Comparison of ENCODE assay signal across 8 cellular contexts in the genomic region with DNA sequence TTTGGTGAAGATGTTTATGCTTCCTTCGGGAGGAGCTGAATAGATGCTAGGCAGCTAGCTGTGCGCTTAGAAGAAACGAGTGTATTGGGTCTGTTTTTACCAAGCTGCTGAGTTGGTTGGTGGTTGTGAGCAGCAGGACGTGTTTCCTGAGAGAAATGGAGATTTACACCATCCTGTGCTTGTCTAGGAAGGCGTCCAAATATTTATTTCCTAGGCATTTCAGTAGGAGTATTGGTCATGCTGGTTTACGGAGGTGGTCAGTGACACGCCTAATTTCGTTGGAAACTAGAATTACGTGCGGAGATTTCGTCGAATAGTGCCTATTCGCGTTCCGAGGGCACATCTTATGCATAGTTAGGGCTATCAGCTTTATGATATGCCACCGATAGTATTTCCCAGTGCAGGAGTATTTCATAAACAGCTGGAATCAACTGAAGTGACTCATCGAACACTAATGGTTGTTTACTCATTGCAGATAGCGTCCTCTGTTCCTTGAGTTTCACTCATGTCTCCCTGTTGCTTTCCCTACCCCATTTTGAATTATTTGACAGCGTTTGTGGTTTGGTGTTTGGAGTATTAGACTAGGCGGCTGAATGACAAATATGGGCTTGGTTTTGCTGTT. TPM values are rescaled to one million over a fixed set of nuclear protein-coding genes. Genes with fewer than 3 reads are reported as not detected.
A peak's percentile ranks its signal among the peaks of the same experiment; 100 is the strongest.
DNase-seq lines count a peak whose midpoint lies in the region; ATAC-seq and TF ChIP-seq lines count a peak whose summit lies in the region.

No MANE protein-coding gene starts in this region.

- intact Hi-C loops in activated CD8-positive, alpha-beta T cell treated with anti-CD3 and anti-CD28 coated beads for 36 hours (cut with micrococcal nuclease): loop anchor here (10.0 kb wide), 1 partner anchor 176 kb away; a partner anchor contains a TSS

- H3K4me3 Mint-ChIP-seq in activated CD8-positive, alpha-beta T cell treated with anti-CD3 and anti-CD28 coated beads for 36 hours: peak overlapping the region; percentile 93

- no peak overlapping the region for H2BK12ac ChIP-seq in trophoblast cell (ENCODE audit: low read length)

- DNase-seq in ELR (ENCODE audit: low read depth): peak; percentile 94
- DNase-seq in activated CD8-positive, alpha-beta T cell treated with anti-CD3 and anti-CD28 coated beads for 36 hours: peak; percentile 21
- peak; percentile 33 for DNase-seq in foreskin melanocyte
- DNase-seq in trophoblast cell: peak; percentile 70 to 88
- DNase-seq in ureter (ENCODE audit: low spot score): no peak
- DNase-seq in OCI-M2 (lab: John Stamatoyannopoulos, UW; ENCODE audit: unreplicated experiment): no peak

- peak overlapping the region; percentile 87 for H3K4me3 ChIP-seq in trophoblast cell (ENCODE audit: low read depth, low read length)

- no peak overlapping the region for H3K23ac ChIP-seq in trophoblast cell (ENCODE audit: low read length)

- CTCF ChIA-PET in activated CD8-positive, alpha-beta T cell treated with anti-CD3 and anti-CD28 coated beads for 36 hours (lab: Charles Lee): interaction anchor here (0.7 to 4.9 kb wide), 2 partner anchors 60 to 106 kb away, joined by 3 to 30 read pairs; no protein-coding TSS in a partner anchor

- H3K4ac ChIP-seq in trophoblast cell (ENCODE audit: low read depth, low read length): no peak overlapping the region

- peak overlapping the region; percentile 76 for H3K9ac ChIP-seq in trophoblast cell (ENCODE audit: low read length)

- no peak overlapping the region for H3K14ac ChIP-seq in trophoblast cell (ENCODE audit: low read length)

- H2AK5ac ChIP-seq in trophoblast cell (ENCODE audit: low read length): no peak overlapping the region

- H4K12ac ChIP-seq in trophoblast cell (ENCODE audit: low read depth, low read length): no peak overlapping the region

- peak overlapping the region; percentile 97 for H3K27ac Mint-ChIP-seq in activated CD8-positive, alpha-beta T cell treated with anti-CD3 and anti-CD28 coated beads for 36 hours

- H3K9me3 ChIP-seq in KOPT-K1 (ENCODE audit: insufficient read depth, low read length, poor library complexity, severe bottlenecking) (no peaks in the 10 kb centered on the region), trophoblast cell (ENCODE audit: insufficient read depth, low read depth, low read length) (no peaks in the 10 kb centered on the region)

- H4K8ac ChIP-seq in trophoblast cell (ENCODE audit: low read depth, low read length): no peak overlapping the region

- no peak for TF ChIP-seq CTCF in activated CD8-positive, alpha-beta T cell treated with anti-CD3 and anti-CD28 coated beads for 36 hours (IDR thresholded peaks at IDR 0.05)

- H3K27ac ChIP-seq in KOPT-K1 (ENCODE audit: low read depth, low read length, poor library complexity, severe bottlenecking): peak overlapping the region; percentile 76
- H3K27ac ChIP-seq in trophoblast cell (ENCODE audit: low read depth, low read length): no peak overlapping the region

- POLR2A ChIA-PET in activated CD8-positive, alpha-beta T cell treated with anti-CD3 and anti-CD28 coated beads for 36 hours (lab: Charles Lee): interaction anchor here (0.7 to 4.1 kb wide), 8 partner anchors 9 to 177 kb away, joined by 3 to 18 read pairs (median 4); a partner anchor contains a TSS

- H2AFZ ChIP-seq in trophoblast cell (ENCODE audit: insufficient read depth, low read length, poor library complexity): no peak overlapping the region

- H3K18ac ChIP-seq in trophoblast cell (ENCODE audit: low read length): no peak overlapping the region

- H2BK5ac ChIP-seq in trophoblast cell (ENCODE audit: low read depth, low read length, poor library complexity): no peak overlapping the region

- WGBS in trophoblast cell (ENCODE audit: extremely low coverage, insufficient coverage, insufficient read length): no CpG with 5 or more reads among the region's 20 CpGs

- H4K91ac ChIP-seq in trophoblast cell (ENCODE audit: low read depth, low read length): no peak overlapping the region

- peak; percentile 22 for ATAC-seq in GM21526 (IDR thresholded peaks at IDR 0.05; ENCODE audit: low FRiP score, unreplicated experiment)
- ATAC-seq in activated CD8-positive, alpha-beta T cell treated with anti-CD3 and anti-CD28 coated beads for 36 hours: peak; percentile 22

- peaks cover 3% of the 10 kb centered on the region for H3K79me1 ChIP-seq in trophoblast cell (ENCODE audit: low read length)

- H3K4me2 ChIP-seq in trophoblast cell (ENCODE audit: low read length): peak overlapping the region; percentile 76

- no peaks in the 10 kb centered on the region for H3K79me2 ChIP-seq in trophoblast cell (ENCODE audit: control insufficient read depth, insufficient read depth, low read length, poor library complexity)

- peaks cover 0 to 3% of the 10 kb centered on the region in 2 experiments for H3K4me1 ChIP-seq in trophoblast cell (ENCODE audit: control insufficient read depth in 1 of 2, insufficient read depth in 2 of 2, low read length in 2 of 2)

- H3K9me3 Mint-ChIP-seq in activated CD8-positive, alpha-beta T cell treated with anti-CD3 and anti-CD28 coated beads for 36 hours: no peaks in the 10 kb centered on the region

- H3K4me1 Mint-ChIP-seq in activated CD8-positive, alpha-beta T cell treated with anti-CD3 and anti-CD28 coated beads for 36 hours (ENCODE audit: low read depth): peaks cover 32% of the 10 kb centered on the region

- H3K36me3 Mint-ChIP-seq in activated CD8-positive, alpha-beta T cell treated with anti-CD3 and anti-CD28 coated beads for 36 hours (ENCODE audit: low read depth): peaks cover 11% of the 10 kb centered on the region

- H3K27me3 ChIP-seq in trophoblast cell (ENCODE audit: insufficient read depth, low read length): no peaks in the 10 kb centered on the region

- H3K36me3 ChIP-seq in KOPT-K1 (ENCODE audit: insufficient read depth, low read length) (peaks cover 16% of the 10 kb centered on the region; the same call in 1 of the 2 replicates), trophoblast cell (ENCODE audit: control insufficient read depth in 1 of 2, insufficient read depth in 2 of 2, low read length in 2 of 2) (no peaks in the 10 kb centered on the region)

- no peaks in the 10 kb centered on the region for H3K27me3 Mint-ChIP-seq in activated CD8-positive, alpha-beta T cell treated with anti-CD3 and anti-CD28 coated beads for 36 hours

- no peak overlapping the region for H2BK120ac ChIP-seq in trophoblast cell (ENCODE audit: insufficient read depth, low read length, poor library complexity)

RNA-seq across cellular contexts. Expression of a gene that starts 0.8 kb away (rescaled TPM):
- total RNA-seq in activated CD8-positive, alpha-beta T cell treated with anti-CD3 and anti-CD28 coated beads for 36 hours: 10 to 100 TPM; 51.7 to 54.9 TPM
- 23.4 and 24.5 TPM in 2 replicates for polyA plus RNA-seq in trophoblast cell (2013)
- 52.1 TPM for total RNA-seq in ureter

Comparison
In these comparisons a context has a peak if more than half of its experiments do, and no peak if none do; other contexts are left out.
1. DNase-seq: peak in ELR (single experiment), activated CD8-positive, alpha-beta T cell treated with anti-CD3 and anti-CD28 coated beads for 36 hours (single experiment), foreskin melanocyte (single experiment) and trophoblast cell (2 of 2); none in ureter (single experiment) and OCI-M2 (single experiment).